Comparison of ENCODE assay signal across 1 cellular context in the genomic region with DNA sequence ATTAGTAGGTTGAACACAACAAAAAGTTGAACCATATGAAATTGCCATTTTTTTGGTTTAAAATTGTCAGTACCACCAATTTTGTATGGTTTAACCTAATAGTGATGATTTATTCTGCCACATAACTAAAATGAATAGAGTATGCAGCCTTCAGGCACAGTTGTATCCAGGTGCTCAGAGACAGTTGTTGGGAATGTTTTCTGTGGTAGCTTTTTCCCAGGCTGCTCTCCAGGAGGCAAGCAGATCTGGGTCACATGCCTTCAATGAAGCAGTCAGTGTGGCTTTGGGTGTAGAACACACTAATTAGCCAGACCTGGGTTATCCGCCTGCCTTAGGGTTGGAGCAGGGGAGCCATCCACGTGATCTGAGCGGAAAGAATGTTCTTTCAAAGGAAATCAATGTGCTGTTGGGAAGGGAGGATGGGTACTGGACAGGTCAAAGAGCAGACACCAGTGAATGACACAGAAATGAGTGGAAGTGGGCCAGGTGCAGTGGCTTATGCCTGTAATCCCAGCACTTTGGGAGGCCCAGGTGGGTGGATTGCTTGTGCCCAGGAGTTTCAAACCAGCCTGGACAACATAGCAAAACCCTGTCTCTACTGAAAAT.
A peak's percentile ranks its signal among the peaks of the same experiment; 100 is the strongest.
TF ChIP-seq lines count a peak whose summit lies in the region.

No MANE protein-coding gene starts in this region.

TF ChIP-seq in HepG2, 621 proteins besides CTCF, POLR2A, EP300 and RAD21 (continued from another document):
- TF ChIP-seq, protein P1, sequence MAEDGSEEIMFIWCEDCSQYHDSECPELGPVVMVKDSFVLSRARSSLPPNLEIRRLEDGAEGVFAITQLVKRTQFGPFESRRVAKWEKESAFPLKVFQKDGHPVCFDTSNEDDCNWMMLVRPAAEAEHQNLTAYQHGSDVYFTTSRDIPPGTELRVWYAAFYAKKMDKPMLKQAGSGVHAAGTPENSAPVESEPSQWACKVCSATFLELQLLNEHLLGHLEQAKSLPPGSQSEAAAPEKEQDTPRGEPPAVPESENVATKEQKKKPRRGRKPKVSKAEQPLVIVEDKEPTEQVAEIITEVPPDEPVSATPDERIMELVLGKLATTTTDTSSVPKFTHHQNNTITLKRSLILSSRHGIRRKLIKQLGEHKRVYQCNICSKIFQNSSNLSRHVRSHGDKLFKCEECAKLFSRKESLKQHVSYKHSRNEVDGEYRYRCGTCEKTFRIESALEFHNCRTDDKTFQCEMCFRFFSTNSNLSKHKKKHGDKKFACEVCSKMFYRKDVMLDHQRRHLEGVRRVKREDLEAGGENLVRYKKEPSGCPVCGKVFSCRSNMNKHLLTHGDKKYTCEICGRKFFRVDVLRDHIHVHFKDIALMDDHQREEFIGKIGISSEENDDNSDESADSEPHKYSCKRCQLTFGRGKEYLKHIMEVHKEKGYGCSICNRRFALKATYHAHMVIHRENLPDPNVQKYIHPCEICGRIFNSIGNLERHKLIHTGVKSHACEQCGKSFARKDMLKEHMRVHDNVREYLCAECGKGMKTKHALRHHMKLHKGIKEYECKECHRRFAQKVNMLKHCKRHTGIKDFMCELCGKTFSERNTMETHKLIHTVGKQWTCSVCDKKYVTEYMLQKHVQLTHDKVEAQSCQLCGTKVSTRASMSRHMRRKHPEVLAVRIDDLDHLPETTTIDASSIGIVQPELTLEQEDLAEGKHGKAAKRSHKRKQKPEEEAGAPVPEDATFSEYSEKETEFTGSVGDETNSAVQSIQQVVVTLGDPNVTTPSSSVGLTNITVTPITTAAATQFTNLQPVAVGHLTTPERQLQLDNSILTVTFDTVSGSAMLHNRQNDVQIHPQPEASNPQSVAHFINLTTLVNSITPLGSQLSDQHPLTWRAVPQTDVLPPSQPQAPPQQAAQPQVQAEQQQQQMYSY (CRISPR knock-in tag; IDR thresholded peaks at IDR 0.05), result no peak
- TF ChIP-seq, protein P2, sequence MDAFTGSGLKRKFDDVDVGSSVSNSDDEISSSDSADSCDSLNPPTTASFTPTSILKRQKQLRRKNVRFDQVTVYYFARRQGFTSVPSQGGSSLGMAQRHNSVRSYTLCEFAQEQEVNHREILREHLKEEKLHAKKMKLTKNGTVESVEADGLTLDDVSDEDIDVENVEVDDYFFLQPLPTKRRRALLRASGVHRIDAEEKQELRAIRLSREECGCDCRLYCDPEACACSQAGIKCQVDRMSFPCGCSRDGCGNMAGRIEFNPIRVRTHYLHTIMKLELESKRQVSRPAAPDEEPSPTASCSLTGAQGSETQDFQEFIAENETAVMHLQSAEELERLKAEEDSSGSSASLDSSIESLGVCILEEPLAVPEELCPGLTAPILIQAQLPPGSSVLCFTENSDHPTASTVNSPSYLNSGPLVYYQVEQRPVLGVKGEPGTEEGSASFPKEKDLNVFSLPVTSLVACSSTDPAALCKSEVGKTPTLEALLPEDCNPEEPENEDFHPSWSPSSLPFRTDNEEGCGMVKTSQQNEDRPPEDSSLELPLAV (CRISPR knock-in tag; conservative IDR thresholded peaks at IDR 0.05; ENCODE audit: low read depth), result no peak
- TF ChIP-seq, protein P3, sequence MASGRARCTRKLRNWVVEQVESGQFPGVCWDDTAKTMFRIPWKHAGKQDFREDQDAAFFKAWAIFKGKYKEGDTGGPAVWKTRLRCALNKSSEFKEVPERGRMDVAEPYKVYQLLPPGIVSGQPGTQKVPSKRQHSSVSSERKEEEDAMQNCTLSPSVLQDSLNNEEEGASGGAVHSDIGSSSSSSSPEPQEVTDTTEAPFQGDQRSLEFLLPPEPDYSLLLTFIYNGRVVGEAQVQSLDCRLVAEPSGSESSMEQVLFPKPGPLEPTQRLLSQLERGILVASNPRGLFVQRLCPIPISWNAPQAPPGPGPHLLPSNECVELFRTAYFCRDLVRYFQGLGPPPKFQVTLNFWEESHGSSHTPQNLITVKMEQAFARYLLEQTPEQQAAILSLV (CRISPR knock-in tag; IDR thresholded peaks at IDR 0.05; ENCODE audit: borderline replicate concordance), result no peak
- peak; percentile 40; the same call in 1 of the 2 replicates for TF ChIP-seq RARA (CRISPR knock-in tag; IDR thresholded peaks at IDR 0.05)
- no peak for TF ChIP-seq NCOA1 (CRISPR knock-in tag; IDR thresholded peaks at IDR 0.05)
- TF ChIP-seq, protein P4, sequence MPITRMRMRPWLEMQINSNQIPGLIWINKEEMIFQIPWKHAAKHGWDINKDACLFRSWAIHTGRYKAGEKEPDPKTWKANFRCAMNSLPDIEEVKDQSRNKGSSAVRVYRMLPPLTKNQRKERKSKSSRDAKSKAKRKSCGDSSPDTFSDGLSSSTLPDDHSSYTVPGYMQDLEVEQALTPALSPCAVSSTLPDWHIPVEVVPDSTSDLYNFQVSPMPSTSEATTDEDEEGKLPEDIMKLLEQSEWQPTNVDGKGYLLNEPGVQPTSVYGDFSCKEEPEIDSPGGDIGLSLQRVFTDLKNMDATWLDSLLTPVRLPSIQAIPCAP (CRISPR knock-in tag; IDR thresholded peaks at IDR 0.05; ENCODE audit: low read depth), result no peak
- TF ChIP-seq, protein P5, sequence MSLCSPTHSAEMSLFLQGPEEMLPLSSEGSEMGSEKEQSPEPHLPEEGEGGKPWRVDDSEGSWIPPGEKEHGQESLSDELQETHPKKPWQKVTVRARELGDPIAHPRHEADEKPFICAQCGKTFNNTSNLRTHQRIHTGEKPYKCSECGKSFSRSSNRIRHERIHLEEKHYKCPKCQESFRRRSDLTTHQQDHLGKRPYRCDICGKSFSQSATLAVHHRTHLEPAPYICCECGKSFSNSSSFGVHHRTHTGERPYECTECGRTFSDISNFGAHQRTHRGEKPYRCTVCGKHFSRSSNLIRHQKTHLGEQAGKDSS (CRISPR knock-in tag; IDR thresholded peaks at IDR 0.05; ENCODE audit: borderline replicate concordance, low read depth), result no peak
- TF ChIP-seq SAP130 (CRISPR knock-in tag; IDR thresholded peaks at IDR 0.05; ENCODE audit: low read depth), result 0 out of 2 replicates have a peak, but pooled peaks have one; percentile 14
- TF ChIP-seq FOXJ3 (CRISPR knock-in tag; IDR thresholded peaks at IDR 0.05; ENCODE audit: borderline replicate concordance), result no peak
- no peak for TF ChIP-seq FOXO1 (CRISPR knock-in tag; IDR thresholded peaks at IDR 0.05)
- TF ChIP-seq ZMYM2 (CRISPR knock-in tag; IDR thresholded peaks at IDR 0.05), result no peak
- no peak for TF ChIP-seq ZNF501 (CRISPR knock-in tag; IDR thresholded peaks at IDR 0.05)
- TF ChIP-seq, protein P6, sequence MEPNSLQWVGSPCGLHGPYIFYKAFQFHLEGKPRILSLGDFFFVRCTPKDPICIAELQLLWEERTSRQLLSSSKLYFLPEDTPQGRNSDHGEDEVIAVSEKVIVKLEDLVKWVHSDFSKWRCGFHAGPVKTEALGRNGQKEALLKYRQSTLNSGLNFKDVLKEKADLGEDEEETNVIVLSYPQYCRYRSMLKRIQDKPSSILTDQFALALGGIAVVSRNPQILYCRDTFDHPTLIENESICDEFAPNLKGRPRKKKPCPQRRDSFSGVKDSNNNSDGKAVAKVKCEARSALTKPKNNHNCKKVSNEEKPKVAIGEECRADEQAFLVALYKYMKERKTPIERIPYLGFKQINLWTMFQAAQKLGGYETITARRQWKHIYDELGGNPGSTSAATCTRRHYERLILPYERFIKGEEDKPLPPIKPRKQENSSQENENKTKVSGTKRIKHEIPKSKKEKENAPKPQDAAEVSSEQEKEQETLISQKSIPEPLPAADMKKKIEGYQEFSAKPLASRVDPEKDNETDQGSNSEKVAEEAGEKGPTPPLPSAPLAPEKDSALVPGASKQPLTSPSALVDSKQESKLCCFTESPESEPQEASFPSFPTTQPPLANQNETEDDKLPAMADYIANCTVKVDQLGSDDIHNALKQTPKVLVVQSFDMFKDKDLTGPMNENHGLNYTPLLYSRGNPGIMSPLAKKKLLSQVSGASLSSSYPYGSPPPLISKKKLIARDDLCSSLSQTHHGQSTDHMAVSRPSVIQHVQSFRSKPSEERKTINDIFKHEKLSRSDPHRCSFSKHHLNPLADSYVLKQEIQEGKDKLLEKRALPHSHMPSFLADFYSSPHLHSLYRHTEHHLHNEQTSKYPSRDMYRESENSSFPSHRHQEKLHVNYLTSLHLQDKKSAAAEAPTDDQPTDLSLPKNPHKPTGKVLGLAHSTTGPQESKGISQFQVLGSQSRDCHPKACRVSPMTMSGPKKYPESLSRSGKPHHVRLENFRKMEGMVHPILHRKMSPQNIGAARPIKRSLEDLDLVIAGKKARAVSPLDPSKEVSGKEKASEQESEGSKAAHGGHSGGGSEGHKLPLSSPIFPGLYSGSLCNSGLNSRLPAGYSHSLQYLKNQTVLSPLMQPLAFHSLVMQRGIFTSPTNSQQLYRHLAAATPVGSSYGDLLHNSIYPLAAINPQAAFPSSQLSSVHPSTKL (CRISPR knock-in tag; IDR thresholded peaks at IDR 0.05), result 0 out of 2 replicates have a peak, but pooled peaks have one; percentile 20
- TF ChIP-seq HOXA3 (CRISPR knock-in tag; IDR thresholded peaks at IDR 0.05), result peak; percentile 26; the same call in 1 of the 2 replicates
- TF ChIP-seq, protein P7, sequence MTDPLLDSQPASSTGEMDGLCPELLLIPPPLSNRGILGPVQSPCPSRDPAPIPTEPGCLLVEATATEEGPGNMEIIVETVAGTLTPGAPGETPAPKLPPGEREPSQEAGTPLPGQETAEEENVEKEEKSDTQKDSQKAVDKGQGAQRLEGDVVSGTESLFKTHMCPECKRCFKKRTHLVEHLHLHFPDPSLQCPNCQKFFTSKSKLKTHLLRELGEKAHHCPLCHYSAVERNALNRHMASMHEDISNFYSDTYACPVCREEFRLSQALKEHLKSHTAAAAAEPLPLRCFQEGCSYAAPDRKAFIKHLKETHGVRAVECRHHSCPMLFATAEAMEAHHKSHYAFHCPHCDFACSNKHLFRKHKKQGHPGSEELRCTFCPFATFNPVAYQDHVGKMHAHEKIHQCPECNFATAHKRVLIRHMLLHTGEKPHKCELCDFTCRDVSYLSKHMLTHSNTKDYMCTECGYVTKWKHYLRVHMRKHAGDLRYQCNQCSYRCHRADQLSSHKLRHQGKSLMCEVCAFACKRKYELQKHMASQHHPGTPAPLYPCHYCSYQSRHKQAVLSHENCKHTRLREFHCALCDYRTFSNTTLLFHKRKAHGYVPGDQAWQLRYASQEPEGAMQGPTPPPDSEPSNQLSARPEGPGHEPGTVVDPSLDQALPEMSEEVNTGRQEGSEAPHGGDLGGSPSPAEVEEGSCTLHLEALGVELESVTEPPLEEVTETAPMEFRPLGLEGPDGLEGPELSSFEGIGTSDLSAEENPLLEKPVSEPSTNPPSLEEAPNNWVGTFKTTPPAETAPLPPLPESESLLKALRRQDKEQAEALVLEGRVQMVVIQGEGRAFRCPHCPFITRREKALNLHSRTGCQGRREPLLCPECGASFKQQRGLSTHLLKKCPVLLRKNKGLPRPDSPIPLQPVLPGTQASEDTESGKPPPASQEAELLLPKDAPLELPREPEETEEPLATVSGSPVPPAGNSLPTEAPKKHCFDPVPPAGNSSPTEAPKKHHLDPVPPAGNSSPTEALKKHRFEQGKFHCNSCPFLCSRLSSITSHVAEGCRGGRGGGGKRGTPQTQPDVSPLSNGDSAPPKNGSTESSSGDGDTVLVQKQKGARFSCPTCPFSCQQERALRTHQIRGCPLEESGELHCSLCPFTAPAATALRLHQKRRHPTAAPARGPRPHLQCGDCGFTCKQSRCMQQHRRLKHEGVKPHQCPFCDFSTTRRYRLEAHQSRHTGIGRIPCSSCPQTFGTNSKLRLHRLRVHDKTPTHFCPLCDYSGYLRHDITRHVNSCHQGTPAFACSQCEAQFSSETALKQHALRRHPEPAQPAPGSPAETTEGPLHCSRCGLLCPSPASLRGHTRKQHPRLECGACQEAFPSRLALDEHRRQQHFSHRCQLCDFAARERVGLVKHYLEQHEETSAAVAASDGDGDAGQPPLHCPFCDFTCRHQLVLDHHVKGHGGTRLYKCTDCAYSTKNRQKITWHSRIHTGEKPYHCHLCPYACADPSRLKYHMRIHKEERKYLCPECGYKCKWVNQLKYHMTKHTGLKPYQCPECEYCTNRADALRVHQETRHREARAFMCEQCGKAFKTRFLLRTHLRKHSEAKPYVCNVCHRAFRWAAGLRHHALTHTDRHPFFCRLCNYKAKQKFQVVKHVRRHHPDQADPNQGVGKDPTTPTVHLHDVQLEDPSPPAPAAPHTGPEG (CRISPR knock-in tag; IDR thresholded peaks at IDR 0.05), result no peak
TF ChIP-seq in HepG2: peak in this region for 34.
